ENCODE assay signal across 7 cellular contexts in genomic region chr1:185155600-185156320, GRCh38. TPM values are rescaled to one million over a fixed set of nuclear protein-coding genes. Genes with fewer than 3 reads are reported as not detected.
DNase-seq lines count a peak whose midpoint lies in the region; ATAC-seq, FAIRE-seq and TF ChIP-seq lines count a peak whose summit lies in the region.

No MANE protein-coding gene starts in this region.

- H3K4me1 ChIP-seq in K562 (replicated peaks in 1 of 2; ENCODE audit: control insufficient read depth in 2 of 2, insufficient read depth in 2 of 2, low read length in 2 of 2) = peaks cover 10 to 31% of the 10 kb centered on the region in 2 experiments; a peak in 3 of 5 replicates

- peak overlapping the region; percentile 89 to 98 for H3K9ac ChIP-seq in K562 (ENCODE audit: insufficient read depth in 1 of 2, low read depth in 2 of 2, low read length in 2 of 2)

- H3K36me3 ChIP-seq in K562 (ENCODE audit: control insufficient read depth, insufficient read depth, low read length) = peaks cover 4% of the 10 kb centered on the region; the same call in 2 of the 3 replicates

- H3K27me3 ChIP-seq in K562 (ENCODE audit: control insufficient read depth in 2 of 2, insufficient read depth in 2 of 2, low read length in 2 of 2) = no peaks in the 10 kb centered on the region

- peak overlapping the region; percentile 88 for H3K27ac ChIP-seq in K562 (ENCODE audit: extremely low read depth, low read depth, low read length)
- peak overlapping the region; percentile 96 for H3K27ac ChIP-seq in temporal lobe (ENCODE audit: low read depth, low read length)

- peak overlapping the region; percentile 92 for H2AFZ ChIP-seq in K562 (ENCODE audit: low read depth, low read length)

- H3K4me2 ChIP-seq in K562 (ENCODE audit: insufficient read depth, low read length) = peak overlapping the region; percentile 95

- no peak for TF ChIP-seq EP300 in K562 (IDR thresholded peaks at IDR 0.05; ENCODE audit: low read length)

- intact Hi-C loops in K562 (cut with micrococcal nuclease) = loop anchor here (5.0 kb wide), 1 partner anchor 398 kb away; no protein-coding TSS in a partner anchor

- H3K4me3 ChIP-seq in K562 = peak overlapping the region; percentile 87

- POLR2A ChIA-PET in K562 (lab: Yijun Ruan, JAX) = interaction anchor here (0.5 to 1.7 kb wide), 8 partner anchors 8 to 1040 kb away, joined by 3 to 4 read pairs (median 3); no protein-coding TSS in a partner anchor

- no peaks in the 10 kb centered on the region for H3K9me1 ChIP-seq in K562 (ENCODE audit: control insufficient read depth, insufficient read depth, low read length)

- TF ChIP-seq CTCF in GM13976 (IDR thresholded peaks at IDR 0.05; ENCODE audit: borderline replicate concordance, control extremely low read depth, extremely low read depth, insufficient read depth, missing control alignments) (no peak), K562 (IDR thresholded peaks at IDR 0.05 in 2 of 3, conservative IDR thresholded peaks at IDR 0.05 in 1 of 3; ENCODE audit: insufficient read depth in 2 of 3, low read depth in 1 of 3, low read length in 3 of 3) (no peak)

- peak; percentile 12 for DNase-seq in GM13976 (ENCODE audit: low spot score)
- DNase-seq in NCI-H526 treated with DMSO at 0.1 percent for 48 hours (lab: John Stamatoyannopoulos, UW) = peak; percentile 72
- DNase-seq in K562 (ENCODE audit: extremely low read depth in 1 of 4, low spot score in 3 of 4) = peak in 1 of 4 experiments; percentile 49
- peak; percentile 70 for DNase-seq in kidney tubule cell (ENCODE audit: low spot score)

- no peak for TF ChIP-seq POLR2A in K562 (conservative IDR thresholded peaks at IDR 0.05)

- peaks cover 41% of the 10 kb centered on the region for H3K79me2 ChIP-seq in K562 (ENCODE audit: control insufficient read depth, insufficient read depth, low read length)

- under 1% methylated on average over 12 of the region's 12 CpGs for WGBS in K562 (ENCODE audit: insufficient coverage, low coverage, missing lambda C conversion rate)

- no peak for TF ChIP-seq RAD21 in K562 (CRISPR knock-in tag; conservative IDR thresholded peaks at IDR 0.05 in 1 of 2, IDR thresholded peaks at IDR 0.05 in 1 of 2)

- ATAC-seq in K562 (peak; percentile 24; the same call in 2 of the 3 replicates), HG03565 (IDR thresholded peaks at IDR 0.05; ENCODE audit: unreplicated experiment) (no peak), GM21515 (IDR thresholded peaks at IDR 0.05; ENCODE audit: unreplicated experiment) (no peak)

- no peak for FAIRE-seq in K562 (lab: Jason Lieb, UNC)

- BruUV-seq in K562 (replicated peaks; lab: Mats Ljungman, UMichigan) = no TSS peak

- no peaks in the 10 kb centered on the region for H3K9me3 ChIP-seq in K562 (replicated peaks; ENCODE audit: control insufficient read depth, insufficient read depth, low read depth, low read length)

- H4K20me1 ChIP-seq in K562 (replicated peaks; ENCODE audit: control insufficient read depth, insufficient read depth, low read length) = no peaks in the 10 kb centered on the region

- CTCF ChIA-PET in K562 (lab: Yijun Ruan, JAX; ENCODE audit: low intra/inter-chr PET ratio) = no interaction called here

- in situ Hi-C loops in GM13976 (cut with MboI; ENCODE audit: low sequenced_read_pairs, unreplicated experiment) = loop anchor here (10.0 to 25.0 kb wide), 2 partner anchors 168 to 351 kb away; no protein-coding TSS in a partner anchor
- in situ Hi-C loops in K562 (cut with MboI) = no loop called here

TF ChIP-seq in K562, 482 proteins besides CTCF, POLR2A, EP300 and RAD21 (continues in another document):
- TF ChIP-seq LEF1 (IDR thresholded peaks at IDR 0.05) = no peak
- TF ChIP-seq CHD1 (IDR thresholded peaks at IDR 0.05; ENCODE audit: low read length) = peak; percentile 9
- TF ChIP-seq CREBBP (IDR thresholded peaks at IDR 0.05; ENCODE audit: low read depth, low read length) = no peak
- 0 out of 2 replicates have a peak, but pooled peaks have one; percentile 9 for TF ChIP-seq KAT8 (IDR thresholded peaks at IDR 0.05; ENCODE audit: low read depth)
- peak; percentile 58; the same call in 1 of the 2 replicates for TF ChIP-seq KAT7 (CRISPR knock-in tag; IDR thresholded peaks at IDR 0.05; ENCODE audit: borderline replicate concordance)
- no peak for TF ChIP-seq HOXB6 (CRISPR knock-in tag; IDR thresholded peaks at IDR 0.05; ENCODE audit: borderline replicate concordance)
- TF ChIP-seq NFIC (IDR thresholded peaks at IDR 0.05) = no peak
- peak; percentile 10 for TF ChIP-seq PRDM10 (IDR thresholded peaks at IDR 0.05; ENCODE audit: partially characterized antibody)
- TF ChIP-seq PURB (CRISPR knock-in tag; IDR thresholded peaks at IDR 0.05; ENCODE audit: low read depth) = no peak
- TF ChIP-seq ZNF239 (CRISPR knock-in tag; IDR thresholded peaks at IDR 0.05) = no peak
- TF ChIP-seq HMBOX1 (IDR thresholded peaks at IDR 0.05) = peak; percentile 93

RNA-seq across cellular contexts. Expression of gene TRMT1L, which starts 1.0 kb away (rescaled TPM):
- total RNA-seq in K562 (2011; cell fraction: chromatin; rRNA removed; ENCODE audit: low replicate concordance) = 22.9 and 43.0 TPM in 2 replicates
- total RNA-seq in K562 (2011; cell fraction: nucleolus; rRNA removed) = 6.6 and 7.0 TPM in 2 replicates
- 12.3 and 13.7 TPM in 2 replicates for total RNA-seq in K562 (2011; cell fraction: nucleoplasm; rRNA removed)
- total RNA-seq in K562 (2014; rRNA removed) (22.1 and 29.3 TPM in 2 replicates), K562 (2014; rRNA removed; fragmentation: Illumina TruSeq; extraction: Trizol) (36.8 and 39.4 TPM in 2 replicates), K562 (2015; rRNA removed; fragmentation: Illumina TruSeq; extraction: Trizol) (35.3 and 42.2 TPM in 2 replicates), K562 (2021) (29.2 and 32.9 TPM in 2 replicates), temporal lobe (14.5 TPM)
- polyA plus RNA-seq in K562 (2011; rRNA removed) (61.5 and 88.9 TPM in 2 replicates), K562 (2014; fragmentation: Illumina TruSeq; extraction: Trizol) (36.8 and 45.4 TPM in 2 replicates), K562 (2014; fragmentation: Nextera tagmentation; extraction: Ambion mirVana) (1 to 10 TPM; 6.4 to 7.9 TPM), K562 (2014; rRNA removed) (22.1 and 23.3 TPM in 2 replicates)
- polyA plus RNA-seq in K562 (2011; cell fraction: cytosol; rRNA removed) = 19.8 and 40.6 TPM in 2 replicates
- 21.5 and 37.9 TPM in 2 replicates for polyA plus RNA-seq in K562 (2011; cell fraction: nucleus; rRNA removed)
- polyA plus RNA-seq in K562 (2012) = 19.5 and 20.8 TPM in 2 replicates
- 145 and 148 TPM in 2 replicates for polyA minus RNA-seq in K562 (2011; rRNA and poly(A)+ RNA removed)
- 50.5 and 61.9 TPM in 2 replicates for polyA minus RNA-seq in K562 (2011; cell fraction: cytosol; rRNA and poly(A)+ RNA removed)
- polyA minus RNA-seq in K562 (2011; cell fraction: nucleus; rRNA and poly(A)+ RNA removed) = 8.5 and 19.8 TPM in 2 replicates

RNA-seq across cellular contexts. Expression of gene SWT1, which starts 1.2 kb away (rescaled TPM):
- total RNA-seq in K562 (2011; cell fraction: chromatin; rRNA removed; ENCODE audit: low replicate concordance) = 2.0 and 10.0 TPM in 2 replicates
- 0.92 and 1.3 TPM in 2 replicates for total RNA-seq in K562 (2011; cell fraction: nucleolus; rRNA removed)
- total RNA-seq in K562 (2011; cell fraction: nucleoplasm; rRNA removed) = 2.8 and 2.9 TPM in 2 replicates
- total RNA-seq in K562 (2014; rRNA removed) (1.5 and 1.6 TPM in 2 replicates), K562 (2014; rRNA removed; fragmentation: Illumina TruSeq; extraction: Trizol) (3.1 and 3.9 TPM in 2 replicates), K562 (2015; rRNA removed; fragmentation: Illumina TruSeq; extraction: Trizol) (2.7 and 2.9 TPM in 2 replicates), K562 (2021) (2.2 TPM in 2 replicates), temporal lobe (35.9 TPM)
- polyA plus RNA-seq in K562 (2011; rRNA removed) (2.9 and 3.4 TPM in 2 replicates), K562 (2014; fragmentation: Illumina TruSeq; extraction: Trizol) (1.9 and 2.3 TPM in 2 replicates), K562 (2014; fragmentation: Nextera tagmentation; extraction: Ambion mirVana) (1 to 10 TPM; 1.5 to 2.3 TPM), K562 (2014; rRNA removed) (1.6 and 2.0 TPM in 2 replicates)
- polyA plus RNA-seq in K562 (2011; cell fraction: cytosol; rRNA removed) = 0.42 and 1.2 TPM in 2 replicates
- polyA plus RNA-seq in K562 (2011; cell fraction: nucleus; rRNA removed) = 2.0 and 2.6 TPM in 2 replicates
- polyA plus RNA-seq in K562 (2012) = 1.9 and 2.5 TPM in 2 replicates
- 3.9 and 4.8 TPM in 2 replicates for polyA minus RNA-seq in K562 (2011; rRNA and poly(A)+ RNA removed)
- 1.5 and 2.1 TPM in 2 replicates for polyA minus RNA-seq in K562 (2011; cell fraction: cytosol; rRNA and poly(A)+ RNA removed)
- polyA minus RNA-seq in K562 (2011; cell fraction: nucleus; rRNA and poly(A)+ RNA removed) = 1.9 and 3.9 TPM in 2 replicates
